15 cellular contexts compared by ENCODE assay signal in genomic region chr1:109889094-109889493, GRCh38. TPM values are rescaled to one million over a fixed set of nuclear protein-coding genes. Genes with fewer than 3 reads are reported as not detected.
DNase-seq lines count a peak whose midpoint lies in the region; ATAC-seq and TF ChIP-seq lines count a peak whose summit lies in the region.
"Had no signal": no experiment of that assay in that cellular context is flagged by ENCODE, and none has a peak within 500 bp of the region (broad histone marks: within the 10 kb centered on the region; RNA-seq: fewer than 3 reads in every experiment).

No MANE protein-coding gene starts in this region.

- TF ChIP-seq CTCF in osteoblast (IDR thresholded peaks at IDR 0.05; ENCODE audit: extremely low read depth, low read depth, low read length) = no peak

- H4K20me1 ChIP-seq in osteoblast (ENCODE audit: insufficient read depth, low read length) = no peaks in the 10 kb centered on the region
- H4K20me1 ChIP-seq: BLaER1 treated with 17β-estradiol and CSF1 and Interleukin-3, amounts not matched to agents 10 nM and 100 nM had no signal

- POLR2A ChIA-PET in activated CD4-positive, alpha-beta T cell treated with anti-CD3 and anti-CD28 coated beads for 36 hours (lab: Charles Lee) = interaction anchor here (0.6 kb wide), 1 partner anchor 244 kb away, joined by 4 read pairs; no protein-coding TSS in a partner anchor

- H3K79me2 ChIP-seq in osteoblast (ENCODE audit: insufficient read depth, low read length) = no peaks in the 10 kb centered on the region

- H3K4me2 ChIP-seq in osteoblast (ENCODE audit: insufficient read depth, low read length) = no peak overlapping the region
- H3K4me2 ChIP-seq: BLaER1 treated with 17β-estradiol and CSF1 and Interleukin-3, amounts not matched to agents 10 nM and 100 nM had no signal

- no peak overlapping the region for H2AFZ ChIP-seq in osteoblast (ENCODE audit: low read length)

- DNase-seq in activated CD4-positive, alpha-beta T cell treated with anti-CD3 and anti-CD28 coated beads for 36 hours = no peak
- DNase-seq in activated CD4-positive, alpha-beta T cell treated with anti-CD3 and anti-CD28 coated beads, Interleukin-2, amount 50 U/mL, for 48 hours = no peak
- no peak for DNase-seq in activated naive CD8-positive, alpha-beta T cell treated with anti-CD3 and anti-CD28 coated beads for 36 hours
- DNase-seq in osteoblast (ENCODE audit: insufficient read length, low spot score, missing footprints) (no peak), kidney glomerular epithelial cell (lab: John Stamatoyannopoulos, UW) (no peak)
- DNase-seq: 8988T; AML-193; CD4-positive, CD25-positive, alpha-beta regulatory T cell; DMS53; GF-D8 had no signal

- H3K4me1 ChIP-seq in osteoblast (ENCODE audit: insufficient read depth, low read length) = peaks cover 7% of the 10 kb centered on the region
- H3K4me1 ChIP-seq: HAP-1 had no signal

- H3K36me3 ChIP-seq in osteoblast (ENCODE audit: insufficient read depth, low read length) = no peaks in the 10 kb centered on the region
- H3K36me3 ChIP-seq: BLaER1 treated with 17β-estradiol and CSF1 and Interleukin-3, amounts not matched to agents 10 nM and 100 nM; HAP-1 had no signal

- CTCF ChIA-PET in activated CD4-positive, alpha-beta T cell treated with anti-CD3 and anti-CD28 coated beads for 36 hours (lab: Charles Lee) = interaction anchor here (0.7 to 2.7 kb wide), 4 partner anchors 9 to 171 kb away, joined by 3 to 9 read pairs (median 3); partner anchors contain the start of gene AHCYL1

- no peaks in the 10 kb centered on the region for H3K27me3 Mint-ChIP-seq in activated CD4-positive, alpha-beta T cell treated with anti-CD3 and anti-CD28 coated beads for 36 hours
- H3K27me3 Mint-ChIP-seq in activated naive CD8-positive, alpha-beta T cell = no peaks in the 10 kb centered on the region
- H3K27me3 Mint-ChIP-seq in activated naive CD8-positive, alpha-beta T cell treated with anti-CD3 and anti-CD28 coated beads for 36 hours = no peaks in the 10 kb centered on the region
- no peaks in the 10 kb centered on the region for H3K27me3 Mint-ChIP-seq in activated T-helper 17 cell treated with anti-CD3 and anti-CD28 coated beads, Interleukin-2, amount 50 U/mL, for 72 hours
- H3K27me3 Mint-ChIP-seq in stimulated activated memory B cell treated with anti-CD40 and anti-IgM and Interleukin-4, amounts not matched to agents 10 μg/mL and 1 μg/mL and 100 μg/mL, for 72 hours = no peaks in the 10 kb centered on the region
- H3K27me3 Mint-ChIP-seq: CD4-positive, CD25-positive, alpha-beta regulatory T cell had no signal

- no peak overlapping the region for H3K4me3 Mint-ChIP-seq in activated CD4-positive, alpha-beta T cell treated with anti-CD3 and anti-CD28 coated beads for 36 hours
- H3K4me3 Mint-ChIP-seq in activated naive CD8-positive, alpha-beta T cell = no peak overlapping the region
- no peak overlapping the region for H3K4me3 Mint-ChIP-seq in activated naive CD8-positive, alpha-beta T cell treated with anti-CD3 and anti-CD28 coated beads for 36 hours
- no peak overlapping the region for H3K4me3 Mint-ChIP-seq in activated T-helper 17 cell treated with anti-CD3 and anti-CD28 coated beads, Interleukin-2, amount 50 U/mL, for 72 hours
- peak overlapping the region; percentile 0 for H3K4me3 Mint-ChIP-seq in stimulated activated memory B cell treated with anti-CD40 and anti-IgM and Interleukin-4, amounts not matched to agents 10 μg/mL and 1 μg/mL and 100 μg/mL, for 72 hours
- H3K4me3 Mint-ChIP-seq: CD4-positive, CD25-positive, alpha-beta regulatory T cell had no signal

- ATAC-seq in activated CD4-positive, alpha-beta T cell treated with anti-CD3 and anti-CD28 coated beads for 36 hours = no peak
- ATAC-seq in activated T-helper 17 cell treated with anti-CD3 and anti-CD28 coated beads, Interleukin-2, amount 50 U/mL, for 72 hours (replicated peaks) = no peak
- no peak for ATAC-seq in stimulated activated memory B cell treated with anti-CD40 and anti-IgM and Interleukin-4, amounts not matched to agents 10 μg/mL and 1 μg/mL and 100 μg/mL, for 72 hours

- H3K36me3 Mint-ChIP-seq in activated CD4-positive, alpha-beta T cell treated with anti-CD3 and anti-CD28 coated beads for 36 hours (ENCODE audit: low read depth) = no peaks in the 10 kb centered on the region
- no peaks in the 10 kb centered on the region for H3K36me3 Mint-ChIP-seq in activated naive CD8-positive, alpha-beta T cell
- no peaks in the 10 kb centered on the region for H3K36me3 Mint-ChIP-seq in activated naive CD8-positive, alpha-beta T cell treated with anti-CD3 and anti-CD28 coated beads for 36 hours
- H3K36me3 Mint-ChIP-seq in activated T-helper 17 cell treated with anti-CD3 and anti-CD28 coated beads, Interleukin-2, amount 50 U/mL, for 72 hours (ENCODE audit: low read depth) = no peaks in the 10 kb centered on the region
- H3K36me3 Mint-ChIP-seq in stimulated activated memory B cell treated with anti-CD40 and anti-IgM and Interleukin-4, amounts not matched to agents 10 μg/mL and 1 μg/mL and 100 μg/mL, for 72 hours = no peaks in the 10 kb centered on the region
- H3K36me3 Mint-ChIP-seq: CD4-positive, CD25-positive, alpha-beta regulatory T cell had no signal

- H3K9me3 ChIP-seq in osteoblast (ENCODE audit: low read depth, low read length) = no peaks in the 10 kb centered on the region
- H3K9me3 ChIP-seq: BLaER1 treated with 17β-estradiol and CSF1 and Interleukin-3, amounts not matched to agents 10 nM and 100 nM; HAP-1 had no signal

- H3K27ac ChIP-seq in osteoblast (ENCODE audit: low read depth, low read length) = no peak overlapping the region
- H3K27ac ChIP-seq: BLaER1 treated with 17β-estradiol and CSF1 and Interleukin-3, amounts not matched to agents 10 nM and 100 nM had no signal

- intact Hi-C loops in activated CD4-positive, alpha-beta T cell treated with anti-CD3 and anti-CD28 coated beads for 36 hours (cut with DNase I, micrococcal nuclease) = no loop called here

- H3K4me1 Mint-ChIP-seq in activated CD4-positive, alpha-beta T cell treated with anti-CD3 and anti-CD28 coated beads for 36 hours = peaks cover 34% of the 10 kb centered on the region
- H3K4me1 Mint-ChIP-seq in activated naive CD8-positive, alpha-beta T cell (ENCODE audit: low read depth) = peaks cover 25% of the 10 kb centered on the region
- H3K4me1 Mint-ChIP-seq in activated naive CD8-positive, alpha-beta T cell treated with anti-CD3 and anti-CD28 coated beads for 36 hours = peaks cover 30% of the 10 kb centered on the region
- peaks cover 24% of the 10 kb centered on the region for H3K4me1 Mint-ChIP-seq in activated T-helper 17 cell treated with anti-CD3 and anti-CD28 coated beads, Interleukin-2, amount 50 U/mL, for 72 hours
- peaks cover 78% of the 10 kb centered on the region for H3K4me1 Mint-ChIP-seq in stimulated activated memory B cell treated with anti-CD40 and anti-IgM and Interleukin-4, amounts not matched to agents 10 μg/mL and 1 μg/mL and 100 μg/mL, for 72 hours

- no peak overlapping the region for H3K4me3 ChIP-seq in osteoblast (ENCODE audit: insufficient read depth, low read length)
- H3K4me3 ChIP-seq: BLaER1 treated with 17β-estradiol and CSF1 and Interleukin-3, amounts not matched to agents 10 nM and 100 nM; HAP-1 had no signal

- H3K27me3 ChIP-seq in osteoblast (ENCODE audit: insufficient read depth, low read length) = no peaks in the 10 kb centered on the region
- H3K27me3 ChIP-seq: BLaER1 treated with 17β-estradiol and CSF1 and Interleukin-3, amounts not matched to agents 10 nM and 100 nM had no signal

- peak overlapping the region; percentile 29 for H3K27ac Mint-ChIP-seq in activated CD4-positive, alpha-beta T cell treated with anti-CD3 and anti-CD28 coated beads for 36 hours
- H3K27ac Mint-ChIP-seq in activated naive CD8-positive, alpha-beta T cell = peak overlapping the region; percentile 1
- H3K27ac Mint-ChIP-seq in activated naive CD8-positive, alpha-beta T cell treated with anti-CD3 and anti-CD28 coated beads for 36 hours = no peak overlapping the region
- peak overlapping the region; percentile 48 for H3K27ac Mint-ChIP-seq in activated T-helper 17 cell treated with anti-CD3 and anti-CD28 coated beads, Interleukin-2, amount 50 U/mL, for 72 hours
- H3K27ac Mint-ChIP-seq in stimulated activated memory B cell treated with anti-CD40 and anti-IgM and Interleukin-4, amounts not matched to agents 10 μg/mL and 1 μg/mL and 100 μg/mL, for 72 hours = no peak overlapping the region

- H3K9me3 Mint-ChIP-seq in activated CD4-positive, alpha-beta T cell treated with anti-CD3 and anti-CD28 coated beads for 36 hours (ENCODE audit: low read depth) = no peaks in the 10 kb centered on the region
- no peaks in the 10 kb centered on the region for H3K9me3 Mint-ChIP-seq in activated naive CD8-positive, alpha-beta T cell (ENCODE audit: low read depth)
- H3K9me3 Mint-ChIP-seq in activated naive CD8-positive, alpha-beta T cell treated with anti-CD3 and anti-CD28 coated beads for 36 hours = no peaks in the 10 kb centered on the region
- H3K9me3 Mint-ChIP-seq in activated T-helper 17 cell treated with anti-CD3 and anti-CD28 coated beads, Interleukin-2, amount 50 U/mL, for 72 hours = peaks cover 4% of the 10 kb centered on the region
- H3K9me3 Mint-ChIP-seq in stimulated activated memory B cell treated with anti-CD40 and anti-IgM and Interleukin-4, amounts not matched to agents 10 μg/mL and 1 μg/mL and 100 μg/mL, for 72 hours = no peaks in the 10 kb centered on the region

RNA-seq across cellular contexts. Expression of gene CSF1, which starts 21.6 kb away (rescaled TPM):
- total RNA-seq in activated CD4-positive, alpha-beta T cell treated with anti-CD3 and anti-CD28 coated beads for 36 hours = 10 to 100 TPM; 37.7 to 44.8 TPM
- 10 to 100 TPM; 21.2 to 24.9 TPM for total RNA-seq in activated naive CD8-positive, alpha-beta T cell treated with anti-CD3 and anti-CD28 coated beads for 36 hours
- 10 to 100 TPM; 46.8 to 95.4 TPM for total RNA-seq in activated T-helper 17 cell treated with anti-CD3 and anti-CD28 coated beads, Interleukin-2, amount 50 U/mL, for 72 hours
- total RNA-seq in osteoblast = 38.0 and 53.9 TPM in 2 replicates

Comparison
In these comparisons a context has a peak if more than half of its experiments do, and no peak if none do; other contexts are left out.
1. H3K27ac Mint-ChIP-seq: peak in activated CD4-positive, alpha-beta T cell treated with anti-CD3 and anti-CD28 coated beads for 36 hours (single experiment), activated naive CD8-positive, alpha-beta T cell (single experiment) and activated T-helper 17 cell treated with anti-CD3 and anti-CD28 coated beads, Interleukin-2, amount 50 U/mL, for 72 hours (single experiment); none in activated naive CD8-positive, alpha-beta T cell treated with anti-CD3 and anti-CD28 coated beads for 36 hours (single experiment) and stimulated activated memory B cell treated with anti-CD40 and anti-IgM and Interleukin-4, amounts not matched to agents 10 μg/mL and 1 μg/mL and 100 μg/mL, for 72 hours (single experiment).